ENCODE assay signal across 8 cellular contexts in the genomic region with DNA sequence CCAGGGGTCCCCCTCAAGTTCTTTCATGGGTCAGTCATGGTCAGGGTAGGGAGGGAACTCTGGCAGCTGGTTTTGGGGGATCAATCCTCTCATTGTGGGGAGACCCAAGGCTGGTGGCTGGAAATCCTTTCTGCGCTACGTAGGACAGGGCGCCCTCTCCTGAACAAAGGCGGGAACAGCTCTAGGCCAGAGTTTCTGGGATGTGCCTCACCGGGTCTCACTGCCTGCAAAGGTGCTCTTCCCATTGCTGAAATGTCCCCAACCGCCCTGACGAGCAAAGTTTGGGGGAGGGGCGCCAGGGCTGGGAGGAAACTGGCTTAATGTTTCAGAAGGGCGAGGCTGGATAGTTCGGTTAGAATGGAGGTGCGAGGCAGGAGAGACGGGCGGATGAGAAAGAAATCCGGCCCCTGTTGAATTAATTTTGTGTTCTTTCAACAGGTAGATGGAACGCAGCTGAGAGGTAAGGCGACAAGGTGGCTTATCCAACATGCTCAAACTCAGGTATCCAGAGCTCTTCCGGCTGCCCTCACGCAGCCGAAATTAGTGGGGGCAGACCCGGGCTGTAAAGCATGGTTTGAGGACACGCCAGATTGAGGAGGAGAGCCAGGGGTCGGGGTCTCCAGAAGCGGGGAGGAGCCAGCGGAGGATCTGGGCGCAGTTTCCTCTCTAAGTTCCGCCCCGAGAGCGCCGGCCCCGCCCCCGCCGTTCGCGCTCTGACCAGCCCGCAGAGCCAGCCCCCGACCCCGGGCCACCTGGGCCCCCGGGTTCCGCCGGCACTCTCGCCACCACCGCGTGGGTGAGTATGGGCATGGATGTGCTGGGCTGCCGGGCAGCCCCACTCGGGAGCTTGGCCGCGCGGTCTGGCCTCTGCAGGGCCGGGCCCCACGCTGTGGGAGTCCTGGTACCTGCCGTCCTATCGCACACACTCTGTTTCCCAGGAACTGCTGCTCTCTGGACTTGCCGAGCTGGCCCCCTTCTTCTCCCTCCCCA. TPM values are rescaled to one million over a fixed set of nuclear protein-coding genes. Genes with fewer than 3 reads are reported as not detected.
DNase-seq lines count a peak whose midpoint lies in the region; ATAC-seq, FAIRE-seq and TF ChIP-seq lines count a peak whose summit lies in the region.

Gene PGAP2, plus strand, starts transcription at position 705 of the 990 bp plus-strand sequence. CDS start 2,700 bp downstream, outside the sequence.

- H3K27me3 Mint-ChIP-seq in T-cell (no peaks in the 10 kb centered on the region), astrocyte (ENCODE audit: low read depth, unreplicated experiment) (no peaks in the 10 kb centered on the region)

- H3K27ac Mint-ChIP-seq in T-cell (peak within 1 kb of the TSS; percentile 91 to 93), astrocyte (ENCODE audit: unreplicated experiment) (peak within 1 kb of the TSS; percentile 84)

- H3K4me1 ChIP-seq in astrocyte (ENCODE audit: insufficient read depth, low read length) = peaks cover 4% of the 10 kb centered on the region
- no peaks in the 10 kb centered on the region for H3K4me1 ChIP-seq in hepatocyte (ENCODE audit: insufficient read depth)

- peak within 1 kb of the TSS; percentile 97 for H2AFZ ChIP-seq in astrocyte (ENCODE audit: low read depth, low read length)
- peak within 1 kb of the TSS; percentile 91 for H2AFZ ChIP-seq in hepatocyte

- POLR2A ChIA-PET in T-cell (lab: Charles Lee) = interaction anchor here (0.6 to 0.9 kb wide), 4 partner anchors 10 to 33 kb away, joined by 3 to 7 read pairs (median 5); partner anchors contain the start of gene NUP98 (in 1 of the 2)

- H3K9ac ChIP-seq in astrocyte (ENCODE audit: low read length) = peak within 1 kb of the TSS; percentile 87

- H3K4me1 Mint-ChIP-seq in T-cell (peaks cover 16 to 20% (median 17%) of the 10 kb centered on the region in 3 donors), astrocyte (ENCODE audit: low read depth, unreplicated experiment) (peaks cover 5% of the 10 kb centered on the region)

- H3K79me2 ChIP-seq in astrocyte (ENCODE audit: insufficient read depth, low read length) (no peaks in the 10 kb centered on the region), hepatocyte (no peaks in the 10 kb centered on the region)

- H3K36me3 Mint-ChIP-seq in T-cell (no peaks in the 10 kb centered on the region), astrocyte (ENCODE audit: low read depth, unreplicated experiment) (peaks cover 6% of the 10 kb centered on the region)

- H3K4me3 Mint-ChIP-seq in T-cell = peak within 1 kb of the TSS; percentile 94 to 99 (median 98)
- H3K4me3 Mint-ChIP-seq in astrocyte (ENCODE audit: unreplicated experiment) = peak within 1 kb of the TSS; percentile 94

- H3K27ac ChIP-seq in astrocyte (ENCODE audit: low read depth, low read length) = no peak within 1 kb of the TSS
- H3K27ac ChIP-seq in hepatocyte = peak within 1 kb of the TSS; percentile 65

- H3K9me3 Mint-ChIP-seq in T-cell (no peaks in the 10 kb centered on the region), astrocyte (ENCODE audit: unreplicated experiment) (no peaks in the 10 kb centered on the region)

- H3K4me3 ChIP-seq in MG63 (peak within 1 kb of the TSS; percentile 41), astrocyte (ENCODE audit: insufficient read depth, low read depth, low read length) (peak within 1 kb of the TSS; percentile 90), hepatocyte (peak within 1 kb of the TSS; percentile 71), retinal pigment epithelial cell (ENCODE audit: low read length) (peak within 1 kb of the TSS; percentile 91)

- peak within 1 kb of the TSS; percentile 93 for H3K4me2 ChIP-seq in astrocyte (ENCODE audit: low read length)
- peak within 1 kb of the TSS; percentile 91 for H3K4me2 ChIP-seq in hepatocyte

- WGBS in hepatocyte (ENCODE audit: low lambda C conversion rate, missing lambda C conversion rate) = 5% methylated on average over 50 of the region's 53 CpGs

- FAIRE-seq in astrocyte (lab: Jason Lieb, UNC) = no peak

- H3K36me3 ChIP-seq in MG63 (no peaks in the 10 kb centered on the region), astrocyte (ENCODE audit: insufficient read depth, low read length) (no peaks in the 10 kb centered on the region), hepatocyte (replicated peaks; ENCODE audit: insufficient read depth, low read depth) (no peaks in the 10 kb centered on the region)

- H4K20me1 ChIP-seq in astrocyte (ENCODE audit: insufficient read depth, low read length) (no peaks in the 10 kb centered on the region), hepatocyte (ENCODE audit: insufficient read depth, poor library complexity, severe bottlenecking) (no peaks in the 10 kb centered on the region)

- H3K9me2 ChIP-seq in hepatocyte (replicated peaks; ENCODE audit: insufficient read depth) = no peaks in the 10 kb centered on the region

- H3K9me3 ChIP-seq in MG63 = no peaks in the 10 kb centered on the region
- no peaks in the 10 kb centered on the region for H3K9me3 ChIP-seq in astrocyte (ENCODE audit: insufficient read depth, low read depth, low read length)
- H3K9me3 ChIP-seq in hepatocyte (ENCODE audit: low read depth) = no peaks in the 10 kb centered on the region

- CTCF ChIA-PET in T-cell (lab: Charles Lee) = interaction anchor here (0.6 to 3.6 kb wide), 20 partner anchors 10 to 1892 kb away, joined by 3 to 25 read pairs (median 5); partner anchors contain the start of gene RHOG (in 1 of the 2)

- peak; percentile 61 for DNase-seq in Daoy (ENCODE audit: low read depth)
- DNase-seq in MG63 = peak; percentile 23
- peak; percentile 20 to 63 (median 42) for DNase-seq in T-cell
- no peak for DNase-seq in astrocyte (ENCODE audit: low read depth)
- DNase-seq in hepatocyte (ENCODE audit: low spot score) = peak; percentile 85
- no peak for DNase-seq in retinal pigment epithelial cell (ENCODE audit: low read depth)

- peak; percentile 47 for TF ChIP-seq CTCF in astrocyte (IDR thresholded peaks at IDR 0.05; ENCODE audit: insufficient read depth, low read depth, low read length)
- TF ChIP-seq CTCF in hepatocyte (IDR thresholded peaks at IDR 0.05; ENCODE audit: poor library complexity) = peak; percentile 67
- TF ChIP-seq CTCF in retinal pigment epithelial cell (conservative IDR thresholded peaks at IDR 0.05; ENCODE audit: low read depth, low read length) = peak; percentile 84

- ATAC-seq in GM21737 (IDR thresholded peaks at IDR 0.05; ENCODE audit: unreplicated experiment) (peak; percentile 64), T-cell (replicated peaks in 1 of 4) (peak; percentile 76 to 81 (median 77)), GM18873 (IDR thresholded peaks at IDR 0.05; ENCODE audit: low FRiP score, unreplicated experiment) (no peak)

- H3K27me3 ChIP-seq in MG63 = no peaks in the 10 kb centered on the region
- no peaks in the 10 kb centered on the region for H3K27me3 ChIP-seq in astrocyte (ENCODE audit: insufficient read depth, low read length)
- H3K27me3 ChIP-seq in hepatocyte = no peaks in the 10 kb centered on the region

RNA-seq across cellular contexts. Expression of gene PGAP2, which starts in this region (rescaled TPM):
- 6.8 and 14.5 TPM in 2 replicates for total RNA-seq in Daoy (2014; rRNA removed; shearing (Covaris generic))
- total RNA-seq in MG63 (2014; rRNA removed; shearing (Covaris generic); ENCODE audit: low replicate concordance) = 8.1 and 8.9 TPM in 2 replicates
- total RNA-seq in T-cell (10 to 100 TPM; 22.5 to 28.2 (median 24.6) TPM), astrocyte (22.4 and 22.5 TPM in 2 replicates), hepatocyte (19.0 and 20.3 TPM in 2 replicates)
- 35.5 and 37.6 TPM in 2 replicates for polyA plus RNA-seq in hepatocyte

Comparison
In these comparisons a context has a peak if more than half of its experiments do, and no peak if none do; other contexts are left out.
1. DNase-seq: peak in Daoy (single experiment), MG63 (single experiment), T-cell (34 of 34) and hepatocyte (single experiment); none in astrocyte (single experiment) and retinal pigment epithelial cell (single experiment).
2. H3K4me3 ChIP-seq: peak in every context shown above with its lines; median percentile 91 in retinal pigment epithelial cell; 90 in astrocyte; 71 in hepatocyte; 41 in MG63.
3. Peak in every context shown above with its lines, with median percentiles within 50 percentile points of each other: CTCF ChIP-seq.